ENCODE assay signal across 11 cellular contexts in genomic region chr14:55125403-55125802, GRCh38. TPM values are rescaled to one million over a fixed set of nuclear protein-coding genes. Genes with fewer than 3 reads are reported as not detected.
DNase-seq lines count a peak whose midpoint lies in the region; ATAC-seq and TF ChIP-seq lines count a peak whose summit lies in the region.
"Had no signal": no experiment of that assay in that cellular context is flagged by ENCODE, and none has a peak within 500 bp of the region (broad histone marks: within the 10 kb centered on the region; RNA-seq: fewer than 3 reads in every experiment).

No MANE protein-coding gene starts in this region.

- H3K4me1 Mint-ChIP-seq in activated T-helper 17 cell treated with anti-CD3 and anti-CD28 coated beads, Interleukin-2, amount 50 U/mL, for 72 hours: peaks cover 23% of the 10 kb centered on the region
- H3K4me1 Mint-ChIP-seq in naive thymus-derived CD4-positive, alpha-beta T cell: peaks cover 0 to 27% (median 8%) of the 10 kb centered on the region in 7 donors

- H3K9me3 ChIP-seq in naive thymus-derived CD4-positive, alpha-beta T cell (ENCODE audit: control insufficient read depth in 2 of 3, low read length in 3 of 3): no peaks in the 10 kb centered on the region
- H3K9me3 ChIP-seq: HAP-1 had no signal

- no peaks in the 10 kb centered on the region for H3K36me3 ChIP-seq in naive thymus-derived CD4-positive, alpha-beta T cell (ENCODE audit: control insufficient read depth in 2 of 3, insufficient read depth in 3 of 3, low read length in 3 of 3)
- H3K36me3 ChIP-seq: HAP-1 had no signal

- H3K4me3 Mint-ChIP-seq in activated T-helper 17 cell treated with anti-CD3 and anti-CD28 coated beads, Interleukin-2, amount 50 U/mL, for 72 hours: peak overlapping the region; percentile 3
- H3K4me3 Mint-ChIP-seq in naive thymus-derived CD4-positive, alpha-beta T cell: peak overlapping the region in 1 of 10 donors; percentile 68
- H3K4me3 Mint-ChIP-seq: activated T-cell treated with anti-CD3 and anti-CD28 coated beads, Interleukin-2, amount 50 U/mL, for 72 hours; stimulated activated memory B cell treated with anti-CD40 and anti-IgM and Interleukin-4, amounts not matched to agents 10 μg/mL and 1 μg/mL and 100 μg/mL, for 72 hours had no signal

- CTCF ChIA-PET in naive thymus-derived CD4-positive, alpha-beta T cell (lab: Charles Lee): no interaction called here

- no peaks in the 10 kb centered on the region for H3K9me3 Mint-ChIP-seq in activated T-helper 17 cell treated with anti-CD3 and anti-CD28 coated beads, Interleukin-2, amount 50 U/mL, for 72 hours
- H3K9me3 Mint-ChIP-seq in naive thymus-derived CD4-positive, alpha-beta T cell: no peaks in the 10 kb centered on the region
- H3K9me3 Mint-ChIP-seq: activated T-cell treated with anti-CD3 and anti-CD28 coated beads, Interleukin-2, amount 50 U/mL, for 72 hours; stimulated activated memory B cell treated with anti-CD40 and anti-IgM and Interleukin-4, amounts not matched to agents 10 μg/mL and 1 μg/mL and 100 μg/mL, for 72 hours had no signal

- no peaks in the 10 kb centered on the region for H3K27me3 ChIP-seq in naive thymus-derived CD4-positive, alpha-beta T cell (ENCODE audit: control insufficient read depth in 2 of 2, insufficient read depth in 2 of 2, low read length in 2 of 2)

- H3K27ac Mint-ChIP-seq in activated T-helper 17 cell treated with anti-CD3 and anti-CD28 coated beads, Interleukin-2, amount 50 U/mL, for 72 hours: peak overlapping the region; percentile 24
- H3K27ac Mint-ChIP-seq in naive thymus-derived CD4-positive, alpha-beta T cell: no peak overlapping the region
- H3K27ac Mint-ChIP-seq: activated T-cell treated with anti-CD3 and anti-CD28 coated beads, Interleukin-2, amount 50 U/mL, for 72 hours; stimulated activated memory B cell treated with anti-CD40 and anti-IgM and Interleukin-4, amounts not matched to agents 10 μg/mL and 1 μg/mL and 100 μg/mL, for 72 hours had no signal

- peak; percentile 88 for DNase-seq in DMS153 (lab: John Stamatoyannopoulos, UW)
- peak; percentile 10 to 27 for DNase-seq in Kasumi-1 (lab: John Stamatoyannopoulos, UW)
- no peak for DNase-seq in naive thymus-derived CD4-positive, alpha-beta T cell
- DNase-seq in iPS-NIHi11 (ENCODE audit: low spot score): no peak
- DNase-seq in HuH-7.5 (ENCODE audit: low spot score): no peak
- no peak for DNase-seq in head of caudate nucleus
- DNase-seq: activated T-cell treated with anti-CD3 and anti-CD28 coated beads, Interleukin-2, amount 50 U/mL, for 72 hours had no signal

- H3K4me1 ChIP-seq in naive thymus-derived CD4-positive, alpha-beta T cell (ENCODE audit: control insufficient read depth in 2 of 2, insufficient read depth in 2 of 2, low read length in 2 of 2): peaks cover 0 to 13% of the 10 kb centered on the region in 2 donors

- peak; percentile 34 for ATAC-seq in activated T-helper 17 cell treated with anti-CD3 and anti-CD28 coated beads, Interleukin-2, amount 50 U/mL, for 72 hours (replicated peaks)
- peak; percentile 65 for ATAC-seq in naive thymus-derived CD4-positive, alpha-beta T cell
- no peak for ATAC-seq in SK-N-SH treated with all-trans-retinoic acid at 6 μM for 48 hours
- ATAC-seq: stimulated activated memory B cell treated with anti-CD40 and anti-IgM and Interleukin-4, amounts not matched to agents 10 μg/mL and 1 μg/mL and 100 μg/mL, for 72 hours had no signal

- no peak overlapping the region for H3K4me3 ChIP-seq in naive thymus-derived CD4-positive, alpha-beta T cell (ENCODE audit: low read length)
- H3K4me3 ChIP-seq: HAP-1 had no signal

- no peaks in the 10 kb centered on the region for H3K27me3 Mint-ChIP-seq in activated T-helper 17 cell treated with anti-CD3 and anti-CD28 coated beads, Interleukin-2, amount 50 U/mL, for 72 hours
- H3K27me3 Mint-ChIP-seq in naive thymus-derived CD4-positive, alpha-beta T cell: peaks cover 17 to 47% (median 24%) of the 10 kb centered on the region in 5 donors
- H3K27me3 Mint-ChIP-seq: stimulated activated memory B cell treated with anti-CD40 and anti-IgM and Interleukin-4, amounts not matched to agents 10 μg/mL and 1 μg/mL and 100 μg/mL, for 72 hours had no signal

- POLR2A ChIA-PET in naive thymus-derived CD4-positive, alpha-beta T cell (lab: Charles Lee): no interaction called here

- intact Hi-C loops in naive thymus-derived CD4-positive, alpha-beta T cell (cut with micrococcal nuclease): no loop called here
- intact Hi-C loops in head of caudate nucleus (cut with DNase I): no loop called here

- H3K27ac ChIP-seq in naive thymus-derived CD4-positive, alpha-beta T cell (ENCODE audit: low read depth, low read length): no peak overlapping the region

- H3K36me3 Mint-ChIP-seq in activated T-helper 17 cell treated with anti-CD3 and anti-CD28 coated beads, Interleukin-2, amount 50 U/mL, for 72 hours (ENCODE audit: low read depth): no peaks in the 10 kb centered on the region
- peaks cover 0 to 2% (median 0%) of the 10 kb centered on the region in 5 donors for H3K36me3 Mint-ChIP-seq in naive thymus-derived CD4-positive, alpha-beta T cell
- H3K36me3 Mint-ChIP-seq: stimulated activated memory B cell treated with anti-CD40 and anti-IgM and Interleukin-4, amounts not matched to agents 10 μg/mL and 1 μg/mL and 100 μg/mL, for 72 hours had no signal

TF ChIP-seq in SK-N-SH treated with all-trans-retinoic acid at 6 μM for 48 hours, 23 proteins besides CTCF, POLR2A, EP300 and RAD21:
- no peak for TF ChIP-seq SNAI2 (CRISPR knock-in tag; IDR thresholded peaks at IDR 0.05)
- no peak for TF ChIP-seq PATZ1 (CRISPR knock-in tag; IDR thresholded peaks at IDR 0.05; ENCODE audit: borderline replicate concordance)
- no peak for TF ChIP-seq ZC3H10 (CRISPR knock-in tag; IDR thresholded peaks at IDR 0.05)
- no peak for TF ChIP-seq CSDC2 (CRISPR knock-in tag; IDR thresholded peaks at IDR 0.05)
- no peak for TF ChIP-seq OSR1 (CRISPR knock-in tag; IDR thresholded peaks at IDR 0.05)
- no peak for TF ChIP-seq PPARA (CRISPR knock-in tag; IDR thresholded peaks at IDR 0.05; ENCODE audit: borderline replicate concordance)
- no peak for TF ChIP-seq ZNF70 (CRISPR knock-in tag; IDR thresholded peaks at IDR 0.05)
TF ChIP-seq in SK-N-SH treated with all-trans-retinoic acid at 6 μM for 48 hours: peak in this region for 0.

RNA-seq across cellular contexts. Expression of gene LGALS3, which starts 3.6 kb away (rescaled TPM):
- 100 to 1,000 TPM in 1 of 2 donors, 10 to 100 TPM in 1; 63.4 to 258 TPM for total RNA-seq in activated T-helper 17 cell treated with anti-CD3 and anti-CD28 coated beads, Interleukin-2, amount 50 U/mL, for 72 hours
- total RNA-seq in naive thymus-derived CD4-positive, alpha-beta T cell: 10 to 100 TPM in 4 of 5 experiments, 1 to 10 TPM in 1; 7.5 to 71.7 (median 12.4) TPM
- polyA plus RNA-seq in naive thymus-derived CD4-positive, alpha-beta T cell: under 1 TPM; 0.35 to 0.51 TPM

Comparison
In these comparisons a context has a peak if more than half of its experiments do, and no peak if none do; other contexts are left out.
1. DNase-seq: peak in DMS153 (single experiment) and Kasumi-1 (2 of 2); none in naive thymus-derived CD4-positive, alpha-beta T cell (0 of 9), iPS-NIHi11 (single experiment), HuH-7.5 (single experiment) and head of caudate nucleus (0 of 42).